In the genomic region with DNA sequence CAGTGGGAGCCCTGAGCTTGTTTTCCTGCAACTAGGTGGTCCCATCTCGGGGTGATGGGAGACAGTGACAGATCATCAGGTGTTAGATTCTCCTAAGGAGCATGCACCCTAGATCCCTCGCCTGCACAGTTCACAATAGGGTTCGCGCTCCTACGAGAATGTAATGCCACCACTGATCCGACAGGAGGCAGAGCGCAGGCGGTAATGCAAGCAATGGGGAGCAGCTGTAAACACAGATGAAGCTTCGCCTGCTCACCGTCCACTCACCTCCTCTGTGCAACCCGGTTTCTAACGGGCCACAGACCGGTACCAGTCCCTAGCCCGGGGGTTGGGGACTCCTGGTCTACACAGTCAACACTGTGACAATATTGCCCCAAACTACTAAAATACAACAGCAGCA, we compare ENCODE assay signal across 16 cellular contexts. TPM values are rescaled to one million over a fixed set of nuclear protein-coding genes. Genes with fewer than 3 reads are reported as not detected.
"Had no signal": no experiment of that assay in that cellular context is flagged by ENCODE, and none has a peak within 500 bp of the region (broad histone marks: within the 10 kb centered on the region; RNA-seq: fewer than 3 reads in every experiment).

No MANE protein-coding gene starts in this region.

- ATAC-seq: activated CD4-positive, alpha-beta T cell treated with anti-CD3 and anti-CD28 coated beads for 36 hours; activated T-cell treated with anti-CD3 and anti-CD28 coated beads, Interleukin-2, amount 50 U/mL, for 72 hours; left lobe of liver; natural killer cell treated with Interleukin-12 subunit alpha and Interleukin-12 subunit beta and Interleukin-15 and Interleukin-18, amount 100 ng/mL, for 72 hours had no signal

- H3K4me3 Mint-ChIP-seq: activated CD4-positive, alpha-beta memory T cell treated with anti-CD3 and anti-CD28 coated beads, Interleukin-2, amount 10 ng/mL, durations not matched to agents 7 days and 5 days; activated CD4-positive, alpha-beta T cell treated with anti-CD3 and anti-CD28 coated beads for 36 hours; activated T-cell treated with anti-CD3 and anti-CD28 coated beads, Interleukin-2, amount 50 U/mL, for 72 hours; natural killer cell treated with Interleukin-12 subunit alpha and Interleukin-12 subunit beta and Interleukin-15 and Interleukin-18, amount 100 ng/mL, for 72 hours; type B pancreatic cell had no signal

- H3K27ac Mint-ChIP-seq: activated CD4-positive, alpha-beta memory T cell treated with anti-CD3 and anti-CD28 coated beads, Interleukin-2, amount 10 ng/mL, durations not matched to agents 7 days and 5 days; activated T-cell treated with anti-CD3 and anti-CD28 coated beads, Interleukin-2, amount 50 U/mL, for 72 hours; type B pancreatic cell had no signal

- H3K27me3 Mint-ChIP-seq: activated CD4-positive, alpha-beta memory T cell treated with anti-CD3 and anti-CD28 coated beads, Interleukin-2, amount 10 ng/mL, durations not matched to agents 7 days and 5 days; activated CD4-positive, alpha-beta T cell treated with anti-CD3 and anti-CD28 coated beads for 36 hours; natural killer cell treated with Interleukin-12 subunit alpha and Interleukin-12 subunit beta and Interleukin-15 and Interleukin-18, amount 100 ng/mL, for 72 hours; type B pancreatic cell had no signal

- H3K4me1 Mint-ChIP-seq: activated CD4-positive, alpha-beta memory T cell treated with anti-CD3 and anti-CD28 coated beads, Interleukin-2, amount 10 ng/mL, durations not matched to agents 7 days and 5 days; activated CD4-positive, alpha-beta T cell treated with anti-CD3 and anti-CD28 coated beads for 36 hours had no signal

- H3K9me3 Mint-ChIP-seq: activated CD4-positive, alpha-beta memory T cell treated with anti-CD3 and anti-CD28 coated beads, Interleukin-2, amount 10 ng/mL, durations not matched to agents 7 days and 5 days; activated T-cell treated with anti-CD3 and anti-CD28 coated beads, Interleukin-2, amount 50 U/mL, for 72 hours; natural killer cell treated with Interleukin-12 subunit alpha and Interleukin-12 subunit beta and Interleukin-15 and Interleukin-18, amount 100 ng/mL, for 72 hours; type B pancreatic cell had no signal

- H3K4me1 ChIP-seq: ascending aorta, esophagus squamous epithelium had no signal

- DNase-seq: activated CD4-positive, alpha-beta memory T cell treated with anti-CD3 and anti-CD28 coated beads, Interleukin-2, amount 10 ng/mL, durations not matched to agents 7 days and 5 days; activated CD4-positive, alpha-beta T cell treated with anti-CD3 and anti-CD28 coated beads for 36 hours; activated CD8-positive, alpha-beta memory T cell treated with anti-CD3 and anti-CD28 coated beads, Interleukin-2, amount 50 U/mL, for 4 hours; activated gamma-delta T cell treated with Interleukin-2 at 50 U/mL for 16 hours; activated T-cell treated with anti-CD3 and anti-CD28 coated beads, Interleukin-2, amount 50 U/mL, for 72 hours; dorsolateral prefrontal cortex; esophagus squamous epithelium; foreskin fibroblast; mammary epithelial cell; stimulated activated CD4-positive, alpha-beta T cell treated with anti-CD3 and anti-CD28 coated beads, Interleukin-2, amount 100 ng/mL, for 48 hours; stimulated activated naive CD4-positive, alpha-beta T cell treated with Interleukin-2 at 50 U/mL for 16 hours had no signal

- H3K27me3 ChIP-seq: ascending aorta, dorsolateral prefrontal cortex, esophagus squamous epithelium had no signal

- H3K9me3 ChIP-seq: ascending aorta, esophagus squamous epithelium had no signal

- H3K27ac ChIP-seq: ascending aorta, dorsolateral prefrontal cortex, esophagus squamous epithelium, VCaP had no signal

- H3K4me3 ChIP-seq: ascending aorta, dorsolateral prefrontal cortex, esophagus squamous epithelium had no signal

RNA-seq across cellular contexts. Expression of a gene that starts 52.9 kb away (rescaled TPM):
- total RNA-seq: ascending aorta, esophagus squamous epithelium, left lobe of liver had no signal
